Comparison of ENCODE assay signal across 13 cellular contexts in genomic region chr9:35816708-35817107, GRCh38. TPM values are rescaled to one million over a fixed set of nuclear protein-coding genes. Genes with fewer than 3 reads are reported as not detected.
DNase-seq lines count a peak whose midpoint lies in the region; ATAC-seq and TF ChIP-seq lines count a peak whose summit lies in the region.
"Had no signal": no experiment of that assay in that cellular context is flagged by ENCODE, and none has a peak within 500 bp of the region (broad histone marks: within the 10 kb centered on the region; RNA-seq: fewer than 3 reads in every experiment).

No MANE protein-coding gene starts in this region.

- peaks cover 4% of the 10 kb centered on the region for H3F3A ChIP-seq in PC-3 (ENCODE audit: low read length, unreplicated experiment)

- H2AFZ ChIP-seq in PC-3 (ENCODE audit: low read length) = no peak overlapping the region

- H3K9me3 Mint-ChIP-seq in glutamatergic neuron (ENCODE audit: unreplicated experiment) = peaks cover 16% of the 10 kb centered on the region
- H3K9me3 Mint-ChIP-seq: CD8-positive, alpha-beta T cell; T-helper 2 cell treated with Interferon-gamma antibody and Interleukin-4, amounts not matched to agents 5 μg/mL and 100 μg/mL, for 36 hours had no signal

- no peaks in the 10 kb centered on the region for H3K27me3 ChIP-seq in PC-3 (ENCODE audit: low read length)
- H3K27me3 ChIP-seq: ascending aorta had no signal

- H3K4me3 ChIP-seq in AG10803 (ENCODE audit: low read length) (no peak overlapping the region), GM12865 (ENCODE audit: low read depth, low read length) (no peak overlapping the region), PC-3 (ENCODE audit: low read length) (no peak overlapping the region)

- no peak for ATAC-seq in PC-3
- no peak for ATAC-seq in HG03460 (IDR thresholded peaks at IDR 0.05; ENCODE audit: unreplicated experiment)
- ATAC-seq: CD8-positive, alpha-beta T cell had no signal

- BruUV-seq in PC-3 (replicated peaks; lab: Mats Ljungman, UMichigan) = TSS peak; percentile 9

- peaks cover 9% of the 10 kb centered on the region for H3K79me2 ChIP-seq in PC-3 (ENCODE audit: low read length)

- peak overlapping the region; percentile 81 for H3K4me3 Mint-ChIP-seq in glutamatergic neuron (ENCODE audit: unreplicated experiment)

- intact Hi-C loops in PC-3 (cut with micrococcal nuclease) = no loop called here

- no peak overlapping the region for H3K9ac ChIP-seq in PC-3 (ENCODE audit: low read length)

- H3K27ac ChIP-seq in PC-3 (ENCODE audit: low read length) = no peak overlapping the region
- H3K27ac ChIP-seq: ascending aorta had no signal

- DNase-seq in AG10803 (ENCODE audit: low read depth) (no peak), GM12865 (ENCODE audit: low read depth) (no peak), PC-3 (peak; percentile 6), glutamatergic neuron (peak; percentile 78), OCI-M2 (lab: John Stamatoyannopoulos, UW; ENCODE audit: unreplicated experiment) (no peak), A172 (ENCODE audit: low spot score) (no peak), inferior parietal cortex (ENCODE audit: extremely low spot score) (no peak)
- DNase-seq: CD8-positive, alpha-beta T cell had no signal

- H3K9me2 ChIP-seq in PC-3 (replicated peaks; ENCODE audit: low read length) = no peaks in the 10 kb centered on the region

- H3K27me3 Mint-ChIP-seq in glutamatergic neuron (ENCODE audit: unreplicated experiment) = peaks cover 19% of the 10 kb centered on the region

- peaks cover 18% of the 10 kb centered on the region for H3K4me1 ChIP-seq in PC-3 (ENCODE audit: insufficient read depth, low read length)

- H3K36me3 ChIP-seq in PC-3 (ENCODE audit: low read depth, low read length) = no peaks in the 10 kb centered on the region
- H3K36me3 ChIP-seq: ascending aorta had no signal

- CTCF ChIA-PET in PC-3 (lab: Charles Lee) = no interaction called here

- no peak overlapping the region for H3K4me2 ChIP-seq in PC-3 (ENCODE audit: low read length)

- peaks cover 48% of the 10 kb centered on the region for H3K4me1 Mint-ChIP-seq in glutamatergic neuron (ENCODE audit: low read depth, unreplicated experiment)

- H4K20me1 ChIP-seq in PC-3 (ENCODE audit: low read length) = no peaks in the 10 kb centered on the region

- H3K9me3 ChIP-seq in PC-3 (ENCODE audit: low read length) = no peaks in the 10 kb centered on the region
- H3K9me3 ChIP-seq: ascending aorta had no signal

- POLR2A ChIA-PET in PC-3 (lab: Charles Lee; ENCODE audit: unreplicated experiment) = no interaction called here

- no peaks in the 10 kb centered on the region for H3K36me3 Mint-ChIP-seq in glutamatergic neuron (ENCODE audit: unreplicated experiment)

- 0 out of 2 replicates have a peak, but pooled peaks have one; percentile 4 for TF ChIP-seq CTCF in AG10803 (conservative IDR thresholded peaks at IDR 0.05; ENCODE audit: low read length)
- TF ChIP-seq CTCF in GM12865 (IDR thresholded peaks at IDR 0.05; ENCODE audit: insufficient read depth, low read depth, low read length, missing control alignments) = peak; percentile 6
- no peak for TF ChIP-seq CTCF in PC-3 (conservative IDR thresholded peaks at IDR 0.05; ENCODE audit: low read depth, low read length)
- peak; percentile 66 for TF ChIP-seq CTCF in glutamatergic neuron (IDR thresholded peaks at IDR 0.05; ENCODE audit: partially characterized antibody, unreplicated experiment)

- H3K27ac Mint-ChIP-seq in glutamatergic neuron (ENCODE audit: unreplicated experiment) = peak overlapping the region; percentile 96
- H3K27ac Mint-ChIP-seq: CD8-positive, alpha-beta T cell; T-helper 2 cell treated with Interferon-gamma antibody and Interleukin-4, amounts not matched to agents 5 μg/mL and 100 μg/mL, for 36 hours had no signal

RNA-seq across cellular contexts. Expression of gene HINT2, which starts 1.9 kb away (rescaled TPM):
- total RNA-seq in PC-3 (2014; rRNA removed) (69.7 and 78.5 TPM in 2 replicates), glutamatergic neuron (ENCODE audit: unreplicated experiment) (48.1 TPM)
- total RNA-seq in A172 (2014; rRNA removed; shearing (Covaris generic)) = 36.3 and 49.2 TPM in 2 replicates

RNA-seq across cellular contexts. Expression of gene SPAG8, which starts 4.6 kb away (rescaled TPM):
- total RNA-seq in PC-3 (2014; rRNA removed) = not detected in 2 replicates
- total RNA-seq in glutamatergic neuron (ENCODE audit: unreplicated experiment) = not detected
- total RNA-seq in A172 (2014; rRNA removed; shearing (Covaris generic)) = 0.21 and 0.29 TPM in 2 replicates
- total RNA-seq: ascending aorta had no signal

RNA-seq across cellular contexts. Expression of gene FAM221B, which starts 11.8 kb away (rescaled TPM):
- total RNA-seq in PC-3 (2014; rRNA removed) (0.29 TPM in 1 of 2 replicates, not detected in the other), glutamatergic neuron (ENCODE audit: unreplicated experiment) (not detected)
- total RNA-seq in A172 (2014; rRNA removed; shearing (Covaris generic)) = not detected in 2 replicates
- total RNA-seq: ascending aorta; CD8-positive, alpha-beta T cell; M059J; mononuclear cell had no signal

RNA-seq across cellular contexts. Expression of gene TMEM8B, which starts 12.3 kb away (rescaled TPM):
- total RNA-seq in PC-3 (2014; rRNA removed) = 1.6 and 2.4 TPM in 2 replicates
- total RNA-seq in glutamatergic neuron (ENCODE audit: unreplicated experiment) = 44.4 TPM
- 1.6 and 2.7 TPM in 2 replicates for total RNA-seq in A172 (2014; rRNA removed; shearing (Covaris generic))

RNA-seq across cellular contexts. Expression of gene NPR2, which starts 25.3 kb away (rescaled TPM):
- total RNA-seq in PC-3 (2014; rRNA removed) (1.0 and 1.5 TPM in 2 replicates), glutamatergic neuron (ENCODE audit: unreplicated experiment) (357 TPM)
- total RNA-seq in A172 (2014; rRNA removed; shearing (Covaris generic)) = 1.9 and 2.1 TPM in 2 replicates

Comparison
In these comparisons a context has a peak if more than half of its experiments do, and no peak if none do; other contexts are left out.
1. DNase-seq: peak in PC-3 (single experiment) and glutamatergic neuron (single experiment); none in AG10803 (single experiment), GM12865 (single experiment), OCI-M2 (single experiment), A172 (single experiment) and inferior parietal cortex (single experiment).